23 cellular contexts compared by ENCODE assay signal in the genomic region with DNA sequence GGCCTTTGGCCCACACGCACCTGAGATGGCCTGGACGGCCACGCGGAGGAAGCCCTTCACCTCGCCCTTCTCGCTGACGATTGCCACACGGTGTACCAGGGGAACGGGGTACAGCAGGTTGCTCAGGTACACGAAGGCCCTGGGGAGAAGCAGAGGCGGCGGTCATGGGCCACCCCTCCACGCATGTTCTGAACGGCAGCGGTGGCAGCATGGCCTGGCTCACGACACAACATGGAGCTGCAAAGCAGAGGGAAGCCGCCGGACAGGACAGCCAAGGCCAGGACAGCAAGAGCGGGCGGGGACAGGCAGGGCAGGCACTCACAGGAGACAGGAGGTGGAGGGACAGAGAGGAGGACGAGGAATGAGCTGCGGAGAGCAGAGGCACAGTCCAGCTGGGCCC. TPM values are rescaled to one million over a fixed set of nuclear protein-coding genes. Genes with fewer than 3 reads are reported as not detected.
DNase-seq lines count a peak whose midpoint lies in the region; ATAC-seq, FAIRE-seq and TF ChIP-seq lines count a peak whose summit lies in the region.
"Had no signal": no experiment of that assay in that cellular context is flagged by ENCODE, and none has a peak within 500 bp of the region (broad histone marks: within the 10 kb centered on the region; RNA-seq: fewer than 3 reads in every experiment).

No MANE protein-coding gene starts in this region.

- H3K27ac ChIP-seq in H1 (ENCODE audit: low read depth, low read length), result no peak overlapping the region
- H3K27ac ChIP-seq: GM23248 had no signal

- H2BK120ac ChIP-seq in H1 (replicated peaks; ENCODE audit: low read depth, low read length), result no peak overlapping the region

- no peak for ATAC-seq in HG03025 (IDR thresholded peaks at IDR 0.05; ENCODE audit: low FRiP score, unreplicated experiment)
- ATAC-seq: GM12878 had no signal

- H2BK20ac ChIP-seq in H1 (ENCODE audit: low read length), result no peak overlapping the region

- H3K9me3 ChIP-seq in NT2/D1 (ENCODE audit: insufficient read depth, low read length), result no peaks in the 10 kb centered on the region
- no peaks in the 10 kb centered on the region for H3K9me3 ChIP-seq in H1 (ENCODE audit: insufficient read depth in 2 of 2, low read depth in 1 of 2, low read length in 1 of 2)
- H3K9me3 ChIP-seq: Caco-2, HAP-1 had no signal

- H3K36me3 Mint-ChIP-seq in Calu3 (ENCODE audit: insufficient read depth, unreplicated experiment), result peaks cover 85% of the 10 kb centered on the region
- H3K36me3 Mint-ChIP-seq: CD4-positive, alpha-beta memory T cell had no signal

- no TSS peak for BruUV-seq in Calu3 (replicated peaks; lab: Mats Ljungman, UMichigan)

- H3K4ac ChIP-seq in H1 (replicated peaks; ENCODE audit: insufficient read length, low read depth, low read length), result no peak overlapping the region

- WGBS in H1 (ENCODE audit: extremely low coverage in 1 of 2, insufficient coverage in 1 of 2, insufficient read length in 1 of 2, insufficient replicate concordance in 2 of 2, low coverage in 1 of 2, low lambda C conversion rate in 2 of 2, missing lambda C conversion rate in 1 of 2), 2 experiments, result 97% methylated on average over 15 of the region's 22 CpGs; no CpG with 5 or more reads in 1 of the 2 experiments

- H3K9me3 Mint-ChIP-seq in Calu3 (ENCODE audit: low read depth, unreplicated experiment), result no peaks in the 10 kb centered on the region
- H3K9me3 Mint-ChIP-seq: CD4-positive, alpha-beta memory T cell; HFFc6 had no signal

- no peak overlapping the region for H4K91ac ChIP-seq in H1 (replicated peaks; ENCODE audit: insufficient read length, low read length)

- no peak for TF ChIP-seq EP300 in H1 (IDR thresholded peaks at IDR 0.05; ENCODE audit: borderline replicate concordance in 1 of 2, low read depth in 2 of 2, low read length in 2 of 2)

- TF ChIP-seq CTCF in Calu3 (IDR thresholded peaks at IDR 0.05; ENCODE audit: unreplicated experiment) (no peak), H1 (IDR thresholded peaks at IDR 0.05; ENCODE audit: control extremely low read depth in 1 of 3, insufficient read depth in 1 of 3, low read depth in 1 of 3, low read length in 3 of 3) (no peak)

- no peak overlapping the region for H3K4me3 Mint-ChIP-seq in Calu3 (ENCODE audit: low read depth, unreplicated experiment)
- H3K4me3 Mint-ChIP-seq: CD4-positive, alpha-beta memory T cell; HFFc6 had no signal

- H3K27me3 ChIP-seq in NT2/D1 (ENCODE audit: insufficient read depth, insufficient read length) (no peaks in the 10 kb centered on the region), H1 (replicated peaks in 1 of 4; ENCODE audit: control insufficient read depth in 3 of 4, extremely low read depth in 1 of 4, insufficient read depth in 3 of 4, low read length in 3 of 4) (no peaks in the 10 kb centered on the region)

- no peaks in the 10 kb centered on the region; a peak in 1 of 4 replicates for H3K79me2 ChIP-seq in H1 (ENCODE audit: control insufficient read depth in 1 of 2, insufficient read depth in 2 of 2, low read length in 2 of 2)

- H3K4me3 ChIP-seq in NT2/D1 (ENCODE audit: insufficient read length, low read depth) (no peak overlapping the region), H1 (ENCODE audit: extremely low read depth in 1 of 4, insufficient read depth in 2 of 4, low read depth in 3 of 4, low read length in 4 of 4) (no peak overlapping the region)
- H3K4me3 ChIP-seq: GM12878, GM23248, HAP-1 had no signal

- peaks cover 12 to 14% of the 10 kb centered on the region in 2 experiments for H4K20me1 ChIP-seq in H1 (replicated peaks in 1 of 2; ENCODE audit: control insufficient read depth in 1 of 2, insufficient read depth in 2 of 2, low read length in 2 of 2)

- no peak overlapping the region for H3K23ac ChIP-seq in H1 (ENCODE audit: insufficient read length)

- H3K9ac ChIP-seq in NT2/D1 (ENCODE audit: insufficient read length, low read depth), result peak overlapping the region; percentile 42
- H3K9ac ChIP-seq in H1 (replicated peaks in 1 of 4; ENCODE audit: extremely low read depth in 1 of 4, low read depth in 3 of 4, low read length in 3 of 4), result no peak overlapping the region
- H3K9ac ChIP-seq: GM23248 had no signal

- H3K27ac Mint-ChIP-seq in Calu3 (ENCODE audit: unreplicated experiment), result peak overlapping the region; percentile 26
- H3K27ac Mint-ChIP-seq: CD4-positive, alpha-beta memory T cell; HFFc6 had no signal

- no peaks in the 10 kb centered on the region for H3K23me2 ChIP-seq in H1 (ENCODE audit: low read depth, low read length)

- no peak overlapping the region for H2BK5ac ChIP-seq in H1 (ENCODE audit: low read depth, low read length)

- H3K18ac ChIP-seq in H1 (ENCODE audit: extremely low read depth, low read length), result no peak overlapping the region

- H3K4me1 Mint-ChIP-seq in Calu3 (ENCODE audit: low read depth, unreplicated experiment), result no peaks in the 10 kb centered on the region
- H3K4me1 Mint-ChIP-seq: CD4-positive, alpha-beta memory T cell had no signal

- no peak overlapping the region for H3K4me2 ChIP-seq in H1 (ENCODE audit: insufficient read depth in 1 of 2, low read depth in 2 of 2, low read length in 2 of 2)

- peaks cover 6% of the 10 kb centered on the region for H3K36me3 ChIP-seq in NT2/D1 (ENCODE audit: insufficient read depth, insufficient read length, low read length)
- peaks cover 30 to 72% (median 50%) of the 10 kb centered on the region in 4 experiments for H3K36me3 ChIP-seq in H1 (ENCODE audit: control insufficient read depth in 2 of 4, insufficient read depth in 4 of 4, low read length in 3 of 4)

- H2BK15ac ChIP-seq in H1 (ENCODE audit: low read length), result no peak overlapping the region

- POLR2A ChIA-PET in H1 (lab: Charles Lee; ENCODE audit: partially characterized antibody), result interaction anchor here (0.9 to 9.3 kb wide), 9 partner anchors 8 to 37 kb away, joined by 3 to 89 read pairs (median 5); no protein-coding TSS in a partner anchor

- H3K56ac ChIP-seq in H1 (replicated peaks; ENCODE audit: insufficient read length, low read depth, low read length), result no peak overlapping the region

- H3K14ac ChIP-seq in H1 (ENCODE audit: insufficient read length), result no peak overlapping the region

- intact Hi-C loops in Calu3 (cut with micrococcal nuclease; ENCODE audit: unreplicated experiment), result no loop called here

- TF ChIP-seq RAD21 in H1 (IDR thresholded peaks at IDR 0.05 in 1 of 2, conservative IDR thresholded peaks at IDR 0.05 in 1 of 2; ENCODE audit: low read depth in 2 of 2, low read length in 2 of 2), result no peak

- no peak overlapping the region for H4K8ac ChIP-seq in H1 (ENCODE audit: extremely low read depth, insufficient read depth, low read length)

- H3K4me1 ChIP-seq in NT2/D1 (ENCODE audit: insufficient read depth, insufficient read length) (peaks cover 14% of the 10 kb centered on the region), H1 (replicated peaks in 1 of 4; ENCODE audit: control insufficient read depth in 3 of 4, insufficient read depth in 4 of 4, low read length in 3 of 4) (no peaks in the 10 kb centered on the region)
- H3K4me1 ChIP-seq: Caco-2, HAP-1 had no signal

- CTCF ChIA-PET in Calu3 (lab: Charles Lee) (interaction anchor here (0.6 kb wide), 1 partner anchor 10 kb away, joined by 3 read pairs; no protein-coding TSS in a partner anchor), H1 (lab: Charles Lee; ENCODE audit: partially characterized antibody) (interaction anchor here (0.6 to 2.2 kb wide), 3 partner anchors 8 to 145 kb away, joined by 3 to 6 read pairs (median 6); no protein-coding TSS in a partner anchor)

- no peak for FAIRE-seq in H1 (lab: Jason Lieb, UNC)
- FAIRE-seq: D721Med, GM12878, GM19239, H54 had no signal

- H4K5ac ChIP-seq in H1 (ENCODE audit: insufficient read length, low read depth, low read length), result no peak overlapping the region

- DNase-seq in Calu3 (no peak), NT2/D1 (ENCODE audit: low read depth, low spot score) (no peak), H1 (ENCODE audit: low read depth in 1 of 2, low spot score in 2 of 2) (no peak), COLO829 (ENCODE audit: low spot score) (no peak)
- DNase-seq in stimulated activated CD4-positive, alpha-beta T cell treated with anti-CD3 and anti-CD28 coated beads, Interleukin-2, amount 100 ng/mL, for 48 hours, result no peak
- DNase-seq: C1 segment of cervical spinal cord; Caco-2; CD4-positive, alpha-beta memory T cell; DMS 273 treated with DMSO at 0.1 percent for 48 hours; DMS79; EL; GDM1; GM23248; HFFc6 had no signal

- H3K27me3 Mint-ChIP-seq in Calu3 (ENCODE audit: unreplicated experiment), result no peaks in the 10 kb centered on the region
- H3K27me3 Mint-ChIP-seq: CD4-positive, alpha-beta memory T cell had no signal

- no peak overlapping the region for H2BK12ac ChIP-seq in H1 (ENCODE audit: low read depth, low read length)

- TF ChIP-seq POLR2A in H1 (IDR thresholded peaks at IDR 0.05; ENCODE audit: control extremely low read depth in 1 of 2, low read depth in 2 of 2, low read length in 2 of 2), result no peak

- H2AK5ac ChIP-seq in H1 (ENCODE audit: low read depth, low read length), result no peak overlapping the region

- H3K79me1 ChIP-seq in H1 (ENCODE audit: low read depth, low read length), result no peaks in the 10 kb centered on the region

- H2AFZ ChIP-seq in H1 (ENCODE audit: low read length), result no peak overlapping the region
- H2AFZ ChIP-seq: GM23248 had no signal

TF ChIP-seq in H1, 55 proteins besides CTCF, POLR2A, EP300 and RAD21:
- TF ChIP-seq CBX8 (IDR thresholded peaks at IDR 0.05; ENCODE audit: borderline replicate concordance, low read depth, low read length), result no peak
- no peak for TF ChIP-seq CEBPB (IDR thresholded peaks at IDR 0.05; ENCODE audit: low read depth, low read length)
- 0 out of 2 replicates have a peak, but pooled peaks have one; percentile 19 for TF ChIP-seq POLR2AphosphoS5 (IDR thresholded peaks at IDR 0.05; ENCODE audit: low read depth, low read length)
- no peak for TF ChIP-seq EGR1 (IDR thresholded peaks at IDR 0.05; ENCODE audit: borderline replicate concordance, low read depth, low read length)
- TF ChIP-seq SRF (IDR thresholded peaks at IDR 0.05; ENCODE audit: low read depth, low read length), result no peak
- no peak for TF ChIP-seq GABPA (IDR thresholded peaks at IDR 0.05; ENCODE audit: borderline replicate concordance, insufficient read depth, low read length)

RNA-seq across cellular contexts. Expression of a gene that starts 58.7 kb away (rescaled TPM):
- not detected in 2 replicates for total RNA-seq in Calu3 (2022)
- total RNA-seq in H1 (2021; fragmentation: NEBNext Ultra II Directional; extraction: Animal tissue kit (Norgen Biotek cat#: 25700)), result not detected in 2 replicates
- not detected in 2 replicates for polyA plus RNA-seq in H1 (2011; rRNA removed)
- polyA plus RNA-seq in H1 (2011; cell fraction: cytosol; rRNA removed), result not detected
- not detected for polyA plus RNA-seq in H1 (2011; cell fraction: nucleus; rRNA removed)
- polyA plus RNA-seq in H1 (2012, experiment 1 of 2), result not detected in 4 replicates
- polyA plus RNA-seq in H1 (2012, experiment 2 of 2), result not detected
- polyA plus RNA-seq in H1 (2013, experiment 1 of 2), result not detected
- not detected for polyA plus RNA-seq in H1 (2013, experiment 2 of 2)
- polyA minus RNA-seq in H1 (2011; rRNA and poly(A)+ RNA removed), result not detected in 2 replicates
- not detected for polyA minus RNA-seq in H1 (2011; cell fraction: cytosol; rRNA and poly(A)+ RNA removed)
- not detected for polyA minus RNA-seq in H1 (2011; cell fraction: nucleus; rRNA and poly(A)+ RNA removed)
- total RNA-seq: A172; A673; Caco-2; CD4-positive, alpha-beta memory T cell; GM12878; GM23248; HFFc6 had no signal
- polyA plus RNA-seq: BJ; CD4-positive, alpha-beta memory T cell; GM12878; GM23248 had no signal
